In the genomic region with DNA sequence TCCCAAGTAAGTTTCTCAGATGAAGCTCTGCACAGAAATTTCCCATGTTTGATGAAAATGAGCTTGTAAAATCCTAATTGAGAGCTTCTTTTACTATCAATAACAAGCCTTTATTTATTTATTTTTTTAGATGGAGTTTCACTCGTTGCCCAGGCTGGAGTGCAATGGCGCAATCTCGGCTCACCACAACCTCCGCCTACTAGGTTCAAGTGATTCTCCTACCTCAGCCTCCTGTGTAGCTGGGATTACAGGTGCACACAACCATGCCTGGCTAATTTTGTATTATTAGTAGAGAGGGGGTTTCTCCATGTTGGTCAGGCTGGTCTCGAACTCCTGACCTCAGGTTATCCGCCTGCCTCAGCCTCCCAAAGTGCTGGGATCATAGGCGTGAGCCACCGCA, we compare ENCODE assay signal across 14 cellular contexts. TPM values are rescaled to one million over a fixed set of nuclear protein-coding genes. Genes with fewer than 3 reads are reported as not detected.
"Had no signal": no experiment of that assay in that cellular context is flagged by ENCODE, and none has a peak within 500 bp of the region (broad histone marks: within the 10 kb centered on the region; RNA-seq: fewer than 3 reads in every experiment).

No MANE protein-coding gene starts in this region.

RNA-seq across cellular contexts. Expression of a gene that starts 20.6 kb away (rescaled TPM):
- total RNA-seq: activated CD8-positive, alpha-beta memory T cell treated with anti-CD3 and anti-CD28 coated beads, Interleukin-2, amount 10 ng/mL, durations not matched to agents 7 days and 5 days; activated T-helper 2 cell treated with anti-CD3 and anti-CD28 coated beads, Interferon-gamma antibody, Interleukin-2, Interleukin-4, amounts not matched to agents 10 μg/mL and 5 μg/mL and 100 μg/mL, durations not matched to agents 14 hours and 24 hours and 36 hours; T-helper 1 cell treated with Interleukin-12 subunit alpha and Interleukin-12 subunit beta and Interleukin-4 antibody, amounts not matched to agents 30 ng/mL and 1 ng/mL, for 36 hours; T-helper 2 cell treated with Interferon-gamma antibody and Interleukin-4, amounts not matched to agents 100 ng/mL and 5 ng/mL, for 36 hours had no signal

RNA-seq across cellular contexts. Expression of a gene that starts 24.1 kb away (rescaled TPM):
- total RNA-seq: activated CD4-positive, alpha-beta memory T cell treated with anti-CD3 and anti-CD28 coated beads, Interleukin-2, amount 10 ng/mL, durations not matched to agents 7 days and 5 days; activated CD4-positive, alpha-beta T cell treated with anti-CD3 and anti-CD28 coated beads for 36 hours; activated CD4-positive, alpha-beta T cell treated with anti-CD3 and anti-CD28 coated beads, Interleukin-2, amount 10 ng/mL, durations not matched to agents 7 days and 5 days; activated CD8-positive, alpha-beta memory T cell treated with anti-CD3 and anti-CD28 coated beads, Interleukin-2, amount 10 ng/mL, durations not matched to agents 7 days and 5 days; activated CD8-positive, alpha-beta T cell treated with anti-CD3 and anti-CD28 coated beads, Interleukin-2, amount 10 ng/mL, durations not matched to agents 7 days and 5 days; activated naive CD8-positive, alpha-beta T cell treated with anti-CD3 and anti-CD28 coated beads, Interleukin-2, amount 10 ng/mL, durations not matched to agents 7 days and 5 days; activated T-helper 2 cell treated with anti-CD3 and anti-CD28 coated beads, Interferon-gamma antibody, Interleukin-2, Interleukin-4, amounts not matched to agents 10 μg/mL and 5 μg/mL and 100 μg/mL, durations not matched to agents 14 hours and 24 hours and 36 hours; ascending aorta; bronchial epithelial cell; cardiac muscle cell; T-cell; T-helper 1 cell treated with Interleukin-12 subunit alpha and Interleukin-12 subunit beta and Interleukin-4 antibody, amounts not matched to agents 30 ng/mL and 1 ng/mL, for 36 hours; T-helper 17 cell; T-helper 2 cell treated with Interferon-gamma antibody and Interleukin-4, amounts not matched to agents 100 ng/mL and 5 ng/mL, for 36 hours had no signal
